13 cellular contexts compared by ENCODE assay signal in the genomic region with DNA sequence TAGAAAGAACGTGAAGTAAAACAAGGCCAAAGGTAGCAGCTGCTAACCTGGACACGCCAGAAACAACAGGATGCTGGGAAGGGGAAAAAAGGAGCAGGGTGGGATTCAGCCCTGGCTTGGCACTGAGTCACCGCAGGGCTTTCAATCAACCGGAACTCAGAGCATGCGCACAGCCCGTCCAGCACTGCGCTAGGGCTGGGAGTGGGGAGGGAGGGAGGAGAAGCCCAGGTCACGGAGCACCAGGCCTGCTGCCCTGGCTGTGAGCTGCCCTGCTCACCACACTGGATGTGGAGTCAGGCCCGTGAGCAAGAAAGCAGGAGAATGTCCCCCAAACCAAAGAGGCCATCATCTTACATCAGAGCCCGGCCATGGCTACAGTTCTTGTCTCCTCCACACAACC. TPM values are rescaled to one million over a fixed set of nuclear protein-coding genes. Genes with fewer than 3 reads are reported as not detected.
DNase-seq lines count a peak whose midpoint lies in the region; ATAC-seq and TF ChIP-seq lines count a peak whose summit lies in the region.
"Had no signal": no experiment of that assay in that cellular context is flagged by ENCODE, and none has a peak within 500 bp of the region (broad histone marks: within the 10 kb centered on the region; RNA-seq: fewer than 3 reads in every experiment).

No MANE protein-coding gene starts in this region.

- no peaks in the 10 kb centered on the region for H3K27me3 ChIP-seq in Caco-2 (replicated peaks; ENCODE audit: control insufficient read depth, insufficient read depth, low read length)
- H3K27me3 ChIP-seq in IMR-90 (ENCODE audit: control insufficient read depth, insufficient read depth, low read length), result no peaks in the 10 kb centered on the region
- no peaks in the 10 kb centered on the region for H3K27me3 ChIP-seq in rectal smooth muscle tissue (ENCODE audit: control insufficient read depth, insufficient read depth, low read length)
- H3K27me3 ChIP-seq: BLaER1 treated with 17β-estradiol and CSF1 and Interleukin-3, amounts not matched to agents 10 nM and 100 nM had no signal

- intact Hi-C loops in Caco-2 (cut with micrococcal nuclease; ENCODE audit: unreplicated experiment) (loop anchor here (5.0 kb wide), 1 partner anchor 33 kb away; no protein-coding TSS in a partner anchor), IMR-90 (cut with micrococcal nuclease) (no loop called here)

- no peaks in the 10 kb centered on the region for H3K9me3 Mint-ChIP-seq in Caco-2 (ENCODE audit: unreplicated experiment)
- H3K9me3 Mint-ChIP-seq in endothelial cell (ENCODE audit: unreplicated experiment), result no peaks in the 10 kb centered on the region
- H3K9me3 Mint-ChIP-seq: activated CD8-positive, alpha-beta T cell treated with anti-CD3 and anti-CD28 coated beads for 36 hours; activated naive CD8-positive, alpha-beta T cell treated with anti-CD3 and anti-CD28 coated beads, Interleukin-2, amount 10 ng/mL, durations not matched to agents 7 days and 5 days had no signal

- H3K27ac ChIP-seq in IMR-90 (ENCODE audit: insufficient read depth, low read length), result peak overlapping the region; percentile 50; the same call in 1 of the 2 replicates
- peak overlapping the region; percentile 62 for H3K27ac ChIP-seq in rectal smooth muscle tissue (ENCODE audit: low read depth, low read length)

- peak overlapping the region; percentile 64 for H3K27ac Mint-ChIP-seq in Caco-2 (ENCODE audit: unreplicated experiment)
- peak overlapping the region; percentile 48 for H3K27ac Mint-ChIP-seq in endothelial cell (ENCODE audit: unreplicated experiment)
- H3K27ac Mint-ChIP-seq: activated CD8-positive, alpha-beta T cell treated with anti-CD3 and anti-CD28 coated beads for 36 hours; activated naive CD8-positive, alpha-beta T cell treated with anti-CD3 and anti-CD28 coated beads, Interleukin-2, amount 10 ng/mL, durations not matched to agents 7 days and 5 days had no signal

- DNase-seq in Caco-2, result no peak
- peak; percentile 29 for DNase-seq in IMR-90
- no peak for DNase-seq in endothelial cell (ENCODE audit: low spot score)
- DNase-seq in cortex of kidney (lab: John Stamatoyannopoulos, UW), result no peak
- DNase-seq: activated CD8-positive, alpha-beta T cell treated with anti-CD3 and anti-CD28 coated beads for 36 hours; activated naive CD8-positive, alpha-beta T cell treated with anti-CD3 and anti-CD28 coated beads, Interleukin-2, amount 10 ng/mL, durations not matched to agents 7 days and 5 days; NCI-H2081; T1000 had no signal

- H3K9ac ChIP-seq in IMR-90 (ENCODE audit: low read depth, low read length) (no peak overlapping the region), rectal smooth muscle tissue (ENCODE audit: low read length) (no peak overlapping the region)

- H3K4me2 ChIP-seq in IMR-90 (ENCODE audit: low read depth, low read length), result no peak overlapping the region

- no peak overlapping the region for H2AFZ ChIP-seq in IMR-90 (replicated peaks; ENCODE audit: low read length, poor library complexity)

- BruUV-seq in Caco-2 (replicated peaks; lab: Mats Ljungman, UMichigan) (no TSS peak), IMR-90 (replicated peaks; lab: Mats Ljungman, UMichigan) (no TSS peak)

- H2BK120ac ChIP-seq in IMR-90 (ENCODE audit: low read depth, low read length), result 0 out of 2 replicates have a peak overlapping the region, but pooled peaks have one; percentile 16

- WGBS in IMR-90 (ENCODE audit: extremely low coverage in 2 of 2, insufficient read length in 1 of 2), 2 experiments, result 53% methylated on average over 2 of the region's 10 CpGs; no CpG with 5 or more reads in 1 of the 2 experiments

- in situ Hi-C loops in IMR-90 (cut with MboI; ENCODE audit: low sequenced_read_pairs), result no loop called here

- peak overlapping the region; percentile 32 for H2BK5ac ChIP-seq in IMR-90 (ENCODE audit: low read depth, low read length, poor library complexity, severe bottlenecking)

- TF ChIP-seq RAD21 in IMR-90 (IDR thresholded peaks at IDR 0.05; ENCODE audit: low read length), result no peak

- POLR2A ChIA-PET in Caco-2 (lab: Charles Lee) (no interaction called here), IMR-90 (lab: Charles Lee; ENCODE audit: unreplicated experiment) (no interaction called here)

- H4K8ac ChIP-seq in IMR-90 (ENCODE audit: low read depth in 2 of 2, low read length in 2 of 2), result peak overlapping the region in 1 of 2 experiments; percentile 47; a peak in 3 of 4 replicates

- peaks cover 14% of the 10 kb centered on the region for H3K36me3 ChIP-seq in Caco-2 (ENCODE audit: control insufficient read depth, insufficient read depth, low read length)
- H3K36me3 ChIP-seq in IMR-90 (ENCODE audit: control insufficient read depth, insufficient read depth, low read length), result peaks cover 92% of the 10 kb centered on the region
- H3K36me3 ChIP-seq in rectal smooth muscle tissue (ENCODE audit: control insufficient read depth, insufficient read depth, low read length), result peaks cover 90% of the 10 kb centered on the region

- CTCF ChIA-PET in Caco-2 (lab: Charles Lee) (no interaction called here), IMR-90 (lab: Yijun Ruan, JAX) (no interaction called here)

- peaks cover 52 to 93% of the 10 kb centered on the region in 2 experiments for H3K79me1 ChIP-seq in IMR-90 (ENCODE audit: low read depth in 1 of 2, low read length in 2 of 2)

- peaks cover 100% of the 10 kb centered on the region for H3K36me3 Mint-ChIP-seq in Caco-2 (ENCODE audit: insufficient read depth, unreplicated experiment)
- H3K36me3 Mint-ChIP-seq in endothelial cell (ENCODE audit: low read depth, unreplicated experiment), result peaks cover 60% of the 10 kb centered on the region

- H3K4me3 Mint-ChIP-seq in Caco-2 (ENCODE audit: unreplicated experiment) (no peak overlapping the region), endothelial cell (ENCODE audit: unreplicated experiment) (no peak overlapping the region)
- H3K4me3 Mint-ChIP-seq: activated CD8-positive, alpha-beta T cell treated with anti-CD3 and anti-CD28 coated beads for 36 hours; activated naive CD8-positive, alpha-beta T cell treated with anti-CD3 and anti-CD28 coated beads, Interleukin-2, amount 10 ng/mL, durations not matched to agents 7 days and 5 days had no signal

- no peaks in the 10 kb centered on the region for H3K27me3 Mint-ChIP-seq in Caco-2 (ENCODE audit: insufficient read depth, unreplicated experiment)
- peaks cover 33% of the 10 kb centered on the region for H3K27me3 Mint-ChIP-seq in endothelial cell (ENCODE audit: unreplicated experiment)
- H3K27me3 Mint-ChIP-seq: activated CD8-positive, alpha-beta T cell treated with anti-CD3 and anti-CD28 coated beads for 36 hours; activated naive CD8-positive, alpha-beta T cell treated with anti-CD3 and anti-CD28 coated beads, Interleukin-2, amount 10 ng/mL, durations not matched to agents 7 days and 5 days had no signal

- H3K4me1 ChIP-seq in Caco-2 (no peaks in the 10 kb centered on the region), IMR-90 (ENCODE audit: control insufficient read depth, insufficient read depth, low read length) (peaks cover 21% of the 10 kb centered on the region), rectal smooth muscle tissue (ENCODE audit: control insufficient read depth, insufficient read depth, low read length) (peaks cover 16% of the 10 kb centered on the region)

- H3K9me3 ChIP-seq in Caco-2 (no peaks in the 10 kb centered on the region), IMR-90 (ENCODE audit: control insufficient read depth, insufficient read depth, low read length) (no peaks in the 10 kb centered on the region)

- peak overlapping the region; percentile 34; the same call in 1 of the 2 replicates for H3K23ac ChIP-seq in IMR-90 (ENCODE audit: low read depth, low read length)

- H2BK20ac ChIP-seq in IMR-90 (ENCODE audit: low read depth, low read length), result no peak overlapping the region

- H3K4me1 Mint-ChIP-seq in Caco-2 (ENCODE audit: low read depth, unreplicated experiment) (no peaks in the 10 kb centered on the region), endothelial cell (ENCODE audit: unreplicated experiment) (peaks cover 9% of the 10 kb centered on the region)

- dilution Hi-C loops in IMR-90 (cut with HindIII; ENCODE audit: low sequenced_read_pairs, unreplicated experiment), result no loop called here

- peaks cover 15% of the 10 kb centered on the region for H3K9me1 ChIP-seq in IMR-90 (ENCODE audit: insufficient read depth, low read length)

- no peak overlapping the region for H4K91ac ChIP-seq in IMR-90 (ENCODE audit: insufficient read depth, low read depth, low read length)

- no peak overlapping the region for H3K18ac ChIP-seq in IMR-90 (ENCODE audit: low read depth, low read length)

- H2BK15ac ChIP-seq in IMR-90 (ENCODE audit: low read depth, low read length), result peak overlapping the region; percentile 38; the same call in 1 of the 3 replicates

- no peak for TF ChIP-seq POLR2A in IMR-90 (IDR thresholded peaks at IDR 0.05; ENCODE audit: low read depth, low read length)

- no peak overlapping the region; the same call in 1 of the 2 replicates for H3K14ac ChIP-seq in IMR-90 (replicated peaks; ENCODE audit: low read depth, low read length)

- H4K5ac ChIP-seq in IMR-90 (ENCODE audit: low read depth, low read length), result no peak overlapping the region; the same call in 1 of the 2 replicates

- no peak for TF ChIP-seq CTCF in Caco-2 (IDR thresholded peaks at IDR 0.05; ENCODE audit: insufficient read depth in 1 of 2, low read depth in 1 of 2, low read length in 1 of 2, severe bottlenecking in 1 of 2, unreplicated experiment in 1 of 2)
- no peak for TF ChIP-seq CTCF in IMR-90 (conservative IDR thresholded peaks at IDR 0.05; ENCODE audit: low read depth, low read length)
- no peak for TF ChIP-seq CTCF in endothelial cell (IDR thresholded peaks at IDR 0.05; ENCODE audit: unreplicated experiment)

- peak overlapping the region; percentile 67 for H2AK9ac ChIP-seq in IMR-90 (replicated peaks; ENCODE audit: low read depth, low read length, poor library complexity)

- peak overlapping the region; percentile 40; the same call in 1 of the 2 replicates for H3K4ac ChIP-seq in IMR-90 (ENCODE audit: low read depth, low read length)

- peaks cover 91% of the 10 kb centered on the region for H4K20me1 ChIP-seq in IMR-90 (ENCODE audit: insufficient read depth, low read length)

- peak overlapping the region; percentile 56; the same call in 1 of the 2 replicates for H2AK5ac ChIP-seq in IMR-90 (ENCODE audit: low read depth, low read length)

- H3K56ac ChIP-seq in IMR-90 (ENCODE audit: extremely low read depth, insufficient read depth, low read length), result no peak overlapping the region

- no peak for ATAC-seq in IMR-90 (ENCODE audit: low read depth)
- ATAC-seq in HG03565 (IDR thresholded peaks at IDR 0.05; ENCODE audit: unreplicated experiment), result no peak
- no peak for ATAC-seq in HG02642 (IDR thresholded peaks at IDR 0.05; ENCODE audit: poor library complexity, unreplicated experiment)
- no peak for ATAC-seq in HG03457 (IDR thresholded peaks at IDR 0.05; ENCODE audit: unreplicated experiment)
- ATAC-seq: activated CD8-positive, alpha-beta T cell treated with anti-CD3 and anti-CD28 coated beads for 36 hours had no signal

- no peak overlapping the region for H3K4me3 ChIP-seq in Caco-2 (ENCODE audit: low read depth, low read length)
- H3K4me3 ChIP-seq in IMR-90 (ENCODE audit: insufficient read depth, low read depth, low read length), result no peak overlapping the region
- no peak overlapping the region for H3K4me3 ChIP-seq in rectal smooth muscle tissue (ENCODE audit: low read length)
- H3K4me3 ChIP-seq: BLaER1 treated with 17β-estradiol and CSF1 and Interleukin-3, amounts not matched to agents 10 nM and 100 nM had no signal

RNA-seq across cellular contexts. Expression of a gene that starts 51.5 kb away (rescaled TPM):
- 0.32 and 0.39 TPM in 2 replicates for total RNA-seq in Caco-2 (2022)
- 0.36 and 0.56 TPM in 2 replicates for total RNA-seq in IMR-90 (2012; rRNA removed)
- polyA plus RNA-seq in IMR-90 (2012; rRNA removed), result 0.69 and 0.77 TPM in 2 replicates
- polyA plus RNA-seq in IMR-90 (2012; cell fraction: cytosol; rRNA removed), result 0.38 and 0.84 TPM in 2 replicates
- polyA plus RNA-seq in IMR-90 (2012; cell fraction: nucleus; rRNA removed; ENCODE audit: low replicate concordance), result 0.42 and 0.97 TPM in 2 replicates
- 2.5 TPM for total RNA-seq in endothelial cell (ENCODE audit: unreplicated experiment)
